10 cellular contexts compared by ENCODE assay signal in the genomic region with DNA sequence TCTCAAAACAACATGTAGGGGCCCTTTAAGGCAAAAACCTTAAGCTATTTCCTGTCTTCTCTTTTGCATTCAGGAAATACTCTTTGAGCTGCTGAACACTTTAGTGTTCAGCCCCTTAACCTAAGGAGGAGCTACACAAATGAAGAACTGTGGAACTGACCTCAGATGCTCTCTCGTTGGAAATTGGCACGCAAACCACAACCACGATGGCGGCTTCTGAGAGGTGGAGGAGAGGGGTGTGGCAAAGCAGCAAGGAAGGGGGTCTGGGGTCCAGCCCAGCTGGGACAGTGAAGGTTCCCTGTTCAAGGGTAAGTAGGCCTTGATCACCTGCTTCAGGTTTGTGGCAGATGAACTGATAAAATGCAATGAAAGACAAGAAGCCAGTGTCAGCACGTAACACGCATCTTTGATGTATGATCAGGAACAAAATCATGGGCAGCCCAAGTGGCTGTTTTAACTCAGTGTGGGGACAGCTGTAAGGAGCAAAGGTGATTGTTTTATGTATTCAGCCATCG.
A peak's percentile ranks its signal among the peaks of the same experiment; 100 is the strongest.
DNase-seq lines count a peak whose midpoint lies in the region; ATAC-seq and TF ChIP-seq lines count a peak whose summit lies in the region.
"Had no signal": no experiment of that assay in that cellular context is flagged by ENCODE, and none has a peak within 500 bp of the region (broad histone marks: within the 10 kb centered on the region; RNA-seq: fewer than 3 reads in every experiment).

No MANE protein-coding gene starts in this region.

- DNase-seq in GDM1 (lab: John Stamatoyannopoulos, UW) = peak; percentile 52
- peak in 2 of 3 donors; percentile 52 to 62 for DNase-seq in Peyer's patch
- DNase-seq in activated T-helper 1 cell treated with Interleukin-2 at 50 U/mL for 16 hours (ENCODE audit: low read depth) = peak; percentile 57
- peak; percentile 11 to 17 for DNase-seq in stimulated activated CD4-positive, alpha-beta T cell treated with anti-CD3 and anti-CD28 coated beads, Interleukin-1b, Interleukin-23, amount 100 ng/mL, for 4 hours (ENCODE audit: low read depth in 2 of 2)
- DNase-seq in GF-D8 (lab: John Stamatoyannopoulos, UW) = no peak
- no peak for DNase-seq in SW480 (ENCODE audit: low spot score)
- DNase-seq in HK-2 (ENCODE audit: unreplicated experiment) = no peak
- DNase-seq: DMS153 had no signal

- no peaks in the 10 kb centered on the region for H3K36me3 ChIP-seq in Peyer's patch
- H3K36me3 ChIP-seq: cardiac muscle cell had no signal

- H3K9me3 ChIP-seq in Peyer's patch = peaks cover 0 to 7% (median 0%) of the 10 kb centered on the region in 4 donors

- H3K27me3 ChIP-seq in Peyer's patch = no peaks in the 10 kb centered on the region
- H3K27me3 ChIP-seq: cardiac muscle cell had no signal

- TF ChIP-seq POLR2A in Peyer's patch (IDR thresholded peaks at IDR 0.05) = no peak

- H3K4me1 ChIP-seq in Peyer's patch = no peaks in the 10 kb centered on the region

- TF ChIP-seq CTCF in Peyer's patch (IDR thresholded peaks at IDR 0.05) = no peak

- peak overlapping the region; percentile 23 to 65 (median 52) for H3K27ac ChIP-seq in Peyer's patch
- H3K27ac ChIP-seq: cardiac muscle cell had no signal

- ATAC-seq in GM19035 (IDR thresholded peaks at IDR 0.05; ENCODE audit: unreplicated experiment) = no peak

- H3K4me3 ChIP-seq in Peyer's patch = peak overlapping the region in 2 of 4 donors; percentile 14 to 29
- H3K4me3 ChIP-seq: cardiac muscle cell had no signal

Comparison
In these comparisons a context has a peak if more than half of its experiments do, and no peak if none do; other contexts are left out.
1. DNase-seq: peak in GDM1 (single experiment), Peyer's patch (2 of 3), activated T-helper 1 cell treated with Interleukin-2 at 50 U/mL for 16 hours (single experiment) and stimulated activated CD4-positive, alpha-beta T cell treated with anti-CD3 and anti-CD28 coated beads, Interleukin-1b, Interleukin-23, amount 100 ng/mL, for 4 hours (2 of 2); none in GF-D8 (single experiment), SW480 (single experiment) and HK-2 (single experiment).